10 cellular contexts compared by ENCODE assay signal in genomic region chr14:31263485-31264133, GRCh38. TPM values are rescaled to one million over a fixed set of nuclear protein-coding genes. Genes with fewer than 3 reads are reported as not detected.
DNase-seq lines count a peak whose midpoint lies in the region; ATAC-seq and TF ChIP-seq lines count a peak whose summit lies in the region.
"Had no signal": no experiment of that assay in that cellular context is flagged by ENCODE, and none has a peak within 500 bp of the region (broad histone marks: within the 10 kb centered on the region; RNA-seq: fewer than 3 reads in every experiment).

No MANE protein-coding gene starts in this region.

- no peaks in the 10 kb centered on the region; the same call in 1 of the 2 replicates for H3K9me3 ChIP-seq in Karpas-422 (ENCODE audit: low read length)
- H3K9me3 ChIP-seq in liver (ENCODE audit: control insufficient read depth in 4 of 4, low read length in 3 of 4): no peaks in the 10 kb centered on the region

- H3K27ac Mint-ChIP-seq in type B pancreatic cell: peak overlapping the region; percentile 82
- H3K27ac Mint-ChIP-seq: activated CD8-positive, alpha-beta memory T cell treated with anti-CD3 and anti-CD28 coated beads, Interleukin-2, amount 10 ng/mL, durations not matched to agents 7 days and 5 days had no signal

- H3K9ac ChIP-seq in Karpas-422 (ENCODE audit: low read length): no peak overlapping the region
- H3K9ac ChIP-seq in liver (ENCODE audit: low read depth in 1 of 2, low read length in 2 of 2): peak overlapping the region in 1 of 2 donors; percentile 3

- no peaks in the 10 kb centered on the region for H3K36me3 ChIP-seq in Karpas-422 (ENCODE audit: insufficient read depth, low read length)
- H3K36me3 ChIP-seq in liver (ENCODE audit: control insufficient read depth in 4 of 4, insufficient read depth in 3 of 4, low read depth in 1 of 4, low read length in 3 of 4): no peaks in the 10 kb centered on the region

- 61% methylated on average over 2 of the region's 2 CpGs for WGBS in liver

- H3K4me1 ChIP-seq in Karpas-422 (ENCODE audit: low read length) (peaks cover 37% of the 10 kb centered on the region), liver (ENCODE audit: control insufficient read depth in 4 of 4, insufficient read depth in 4 of 4, low read length in 3 of 4) (peaks cover 14 to 42% (median 39%) of the 10 kb centered on the region in 4 donors)

- H3K27me3 ChIP-seq in Karpas-422 (ENCODE audit: low read length) (no peaks in the 10 kb centered on the region), liver (ENCODE audit: control insufficient read depth in 4 of 4, insufficient read depth in 4 of 4, low read length in 3 of 4) (no peaks in the 10 kb centered on the region)

- peak overlapping the region; percentile 0 for H3K4me2 ChIP-seq in Karpas-422 (ENCODE audit: low read depth, low read length, poor library complexity, severe bottlenecking)

- peaks cover 17% of the 10 kb centered on the region for H3K4me1 Mint-ChIP-seq in type B pancreatic cell (ENCODE audit: unreplicated experiment)

- H3K27me3 Mint-ChIP-seq in type B pancreatic cell: no peaks in the 10 kb centered on the region
- H3K27me3 Mint-ChIP-seq: activated CD8-positive, alpha-beta memory T cell treated with anti-CD3 and anti-CD28 coated beads, Interleukin-2, amount 10 ng/mL, durations not matched to agents 7 days and 5 days had no signal

- no peaks in the 10 kb centered on the region for H3K79me2 ChIP-seq in Karpas-422 (ENCODE audit: low read length)

- H3K4me3 ChIP-seq in Karpas-422 (ENCODE audit: low read length): no peak overlapping the region
- no peak overlapping the region for H3K4me3 ChIP-seq in coronary artery
- no peak overlapping the region for H3K4me3 ChIP-seq in liver (ENCODE audit: low read depth in 1 of 3, low read length in 3 of 3)

- H3K4me3 Mint-ChIP-seq in type B pancreatic cell: peak overlapping the region; percentile 33
- H3K4me3 Mint-ChIP-seq: activated CD8-positive, alpha-beta memory T cell treated with anti-CD3 and anti-CD28 coated beads, Interleukin-2, amount 10 ng/mL, durations not matched to agents 7 days and 5 days had no signal

- peak in 1 of 2 donors; percentile 3 for TF ChIP-seq RAD21 in liver (IDR thresholded peaks at IDR 0.05)

- no peak for ATAC-seq in GM19397 (IDR thresholded peaks at IDR 0.05; ENCODE audit: unreplicated experiment)
- ATAC-seq: activated CD8-positive, alpha-beta memory T cell treated with anti-CD3 and anti-CD28 coated beads, Interleukin-2, amount 10 ng/mL, durations not matched to agents 7 days and 5 days had no signal

- H4K20me1 ChIP-seq in Karpas-422 (ENCODE audit: insufficient read depth, low read depth, low read length): no peaks in the 10 kb centered on the region

- peak overlapping the region; percentile 2; the same call in 1 of the 2 replicates for H2AFZ ChIP-seq in Karpas-422 (ENCODE audit: low read length)

- H3K27ac ChIP-seq in Karpas-422 (ENCODE audit: low read length): peak overlapping the region; percentile 88
- peak overlapping the region; percentile 55 to 62 for H3K27ac ChIP-seq in coronary artery
- peak overlapping the region; percentile 86 to 91 for H3K27ac ChIP-seq in liver (ENCODE audit: low read depth in 1 of 2, low read length in 2 of 2)

- H3K9me3 Mint-ChIP-seq in type B pancreatic cell: no peaks in the 10 kb centered on the region

- DNase-seq in Karpas-422: no peak
- peak; percentile 77 for DNase-seq in coronary artery (ENCODE audit: low spot score)
- DNase-seq in type B pancreatic cell (ENCODE audit: extremely low spot score, unreplicated experiment): no peak
- DNase-seq in NCI-H524 (lab: John Stamatoyannopoulos, UW): no peak
- no peak for DNase-seq in NCI-H1417 treated with DMSO at 0.1 percent for 48 hours (lab: John Stamatoyannopoulos, UW)
- no peak for DNase-seq in activated gamma-delta T cell treated with Interleukin-2 at 50 U/mL for 16 hours
- DNase-seq: activated CD8-positive, alpha-beta memory T cell treated with anti-CD3 and anti-CD28 coated beads, Interleukin-2, amount 10 ng/mL, durations not matched to agents 7 days and 5 days; NCI-H2081 had no signal

- no peaks in the 10 kb centered on the region for H3K36me3 Mint-ChIP-seq in type B pancreatic cell
- H3K36me3 Mint-ChIP-seq: activated CD8-positive, alpha-beta memory T cell treated with anti-CD3 and anti-CD28 coated beads, Interleukin-2, amount 10 ng/mL, durations not matched to agents 7 days and 5 days had no signal

- no peaks in the 10 kb centered on the region for H3K9me2 ChIP-seq in Karpas-422 (replicated peaks; ENCODE audit: insufficient read depth, low read length)

- TF ChIP-seq CTCF in coronary artery (IDR thresholded peaks at IDR 0.05): no peak
- TF ChIP-seq CTCF in liver (IDR thresholded peaks at IDR 0.05; ENCODE audit: low read depth, low read length, missing input control): no peak
- TF ChIP-seq CTCF in type B pancreatic cell (conservative IDR thresholded peaks at IDR 0.05): no peak

TF ChIP-seq in liver, 16 proteins besides CTCF, POLR2A, EP300 and RAD21:
- TF ChIP-seq HNF4G (IDR thresholded peaks at IDR 0.05): no peak
- TF ChIP-seq ZBTB33 (IDR thresholded peaks at IDR 0.05): no peak
- peak; percentile 4 to 44 for TF ChIP-seq RXRA (IDR thresholded peaks at IDR 0.05)
- peak in 1 of 2 donors; percentile 48 for TF ChIP-seq JUND (IDR thresholded peaks at IDR 0.05)

RNA-seq across cellular contexts. Expression of gene HECTD1, which starts 56.0 kb away (rescaled TPM):
- 314 and 317 TPM in 2 replicates for total RNA-seq in Karpas-422 (2014; rRNA removed; shearing (Covaris generic); ENCODE audit: low replicate concordance)
- 100 to 1,000 TPM; 186 to 256 TPM for total RNA-seq in liver
- 10 to 100 TPM; 46.8 to 49.3 TPM for polyA plus RNA-seq in liver
- total RNA-seq in type B pancreatic cell (ENCODE audit: low replicate concordance): 138 and 143 TPM in 2 replicates
